Comparison of ENCODE assay signal across 1 cellular context in genomic region chr19:44903602-44904425, GRCh38.
A peak's percentile ranks its signal among the peaks of the same experiment; 100 is the strongest.
TF ChIP-seq lines count a peak whose summit lies in the region.

No MANE protein-coding gene starts in this region.

TF ChIP-seq in HepG2, 621 proteins besides CTCF, POLR2A, EP300 and RAD21 (continued from another document and continues in another):
- TF ChIP-seq ZBTB37 (CRISPR knock-in tag; IDR thresholded peaks at IDR 0.05) (no peak), ZNF180 (CRISPR knock-in tag; IDR thresholded peaks at IDR 0.05; ENCODE audit: borderline replicate concordance, low read depth) (no peak), DNMT1 (CRISPR knock-in tag; IDR thresholded peaks at IDR 0.05) (peak; percentile 86; the same call in 1 of the 2 replicates), ZNF576 (CRISPR knock-in tag; IDR thresholded peaks at IDR 0.05) (no peak), FOXO1 (CRISPR knock-in tag; IDR thresholded peaks at IDR 0.05) (no peak), HIC2 (CRISPR knock-in tag; IDR thresholded peaks at IDR 0.05; ENCODE audit: low read depth) (peak; percentile 73; the same call in 1 of the 2 replicates), ZNF724P (CRISPR knock-in tag; IDR thresholded peaks at IDR 0.05; ENCODE audit: borderline replicate concordance) (peak; percentile 26; the same call in 1 of the 2 replicates), ETS1 (CRISPR knock-in tag; IDR thresholded peaks at IDR 0.05) (no peak), ZNF121 (CRISPR knock-in tag; IDR thresholded peaks at IDR 0.05) (0 out of 2 replicates have a peak, but pooled peaks have one; percentile 36), KAT7 (CRISPR knock-in tag; IDR thresholded peaks at IDR 0.05; ENCODE audit: borderline replicate concordance) (no peak; the same call in none of the 2 replicates), ELF3 (CRISPR knock-in tag; IDR thresholded peaks at IDR 0.05) (peak; percentile 60; the same call in 1 of the 2 replicates), ZNF430 (CRISPR knock-in tag; IDR thresholded peaks at IDR 0.05) (peak; percentile 79; the same call in 1 of the 2 replicates), KDM2A (CRISPR knock-in tag; IDR thresholded peaks at IDR 0.05; ENCODE audit: borderline replicate concordance, low read depth) (peak; percentile 81), ZNF546 (CRISPR knock-in tag; conservative IDR thresholded peaks at IDR 0.05) (0 out of 2 replicates have a peak, but pooled peaks have one; percentile 55), PHF8 (CRISPR knock-in tag; IDR thresholded peaks at IDR 0.05) (peak; percentile 19; the same call in 1 of the 2 replicates), KLF15 (CRISPR knock-in tag; IDR thresholded peaks at IDR 0.05; ENCODE audit: borderline replicate concordance) (no peak), ATAD3A (CRISPR knock-in tag; IDR thresholded peaks at IDR 0.05) (no peak), SKI (IDR thresholded peaks at IDR 0.05; ENCODE audit: partially characterized antibody) (peak; percentile 84), CREB3 (CRISPR knock-in tag; IDR thresholded peaks at IDR 0.05) (no peak), E2F5 (CRISPR knock-in tag; conservative IDR thresholded peaks at IDR 0.05) (no peak), ZNF343 (CRISPR knock-in tag; IDR thresholded peaks at IDR 0.05) (peak; percentile 92; the same call in 1 of the 2 replicates), TAF1 (CRISPR knock-in tag; IDR thresholded peaks at IDR 0.05) (no peak), ZSCAN29 (CRISPR knock-in tag; conservative IDR thresholded peaks at IDR 0.05) (peak; percentile 91), FOXP1 (IDR thresholded peaks at IDR 0.05) (no peak), FOXP1 (CRISPR knock-in tag; IDR thresholded peaks at IDR 0.05) (peak; percentile 25; the same call in 1 of the 2 replicates), THRA (CRISPR knock-in tag; IDR thresholded peaks at IDR 0.05; ENCODE audit: borderline replicate concordance) (peak; percentile 92), TARDBP (CRISPR knock-in tag; IDR thresholded peaks at IDR 0.05) (peak; percentile 92), ZFP90 (CRISPR knock-in tag; IDR thresholded peaks at IDR 0.05; ENCODE audit: borderline replicate concordance) (peak; percentile 40), ZNF124 (CRISPR knock-in tag; IDR thresholded peaks at IDR 0.05) (peak; percentile 9; the same call in 1 of the 2 replicates), POLR2AphosphoS5 (IDR thresholded peaks at IDR 0.05; ENCODE audit: low read depth, low read length) (peak; percentile 45; the same call in 1 of the 2 replicates), SP4 (CRISPR knock-in tag; IDR thresholded peaks at IDR 0.05) (peak; percentile 61), AKAP8 (CRISPR knock-in tag; IDR thresholded peaks at IDR 0.05) (peak; percentile 91), ZNF350 (CRISPR knock-in tag; IDR thresholded peaks at IDR 0.05; ENCODE audit: borderline replicate concordance, low read depth) (peak; percentile 78; the same call in 1 of the 2 replicates), ARID4A (CRISPR knock-in tag; IDR thresholded peaks at IDR 0.05; ENCODE audit: borderline replicate concordance) (peak; percentile 82; the same call in 1 of the 2 replicates), ZNF484 (CRISPR knock-in tag; IDR thresholded peaks at IDR 0.05; ENCODE audit: borderline replicate concordance, low read depth) (no peak), ZNF549 (CRISPR knock-in tag; IDR thresholded peaks at IDR 0.05) (no peak), MAFK (conservative IDR thresholded peaks at IDR 0.05 in 1 of 2, IDR thresholded peaks at IDR 0.05 in 1 of 2; ENCODE audit: low read length in 2 of 2) (peak; percentile 62 to 69), TRIM24 (CRISPR knock-in tag; IDR thresholded peaks at IDR 0.05) (peak; percentile 43; the same call in 1 of the 2 replicates), AFF4 (CRISPR knock-in tag; IDR thresholded peaks at IDR 0.05) (peak; percentile 41; the same call in 1 of the 2 replicates), POGZ (CRISPR knock-in tag; IDR thresholded peaks at IDR 0.05) (peak; percentile 19; the same call in 1 of the 2 replicates), NPAS2 (CRISPR knock-in tag; IDR thresholded peaks at IDR 0.05; ENCODE audit: borderline replicate concordance) (no peak), HNRNPH1 (optimal IDR thresholded peaks at IDR 0.05; ENCODE audit: low read depth, low read length) (peak; percentile 56)
